ENCODE assay signal across 19 cellular contexts in genomic region chr5:31663519-31663918, GRCh38. TPM values are rescaled to one million over a fixed set of nuclear protein-coding genes. Genes with fewer than 3 reads are reported as not detected.
DNase-seq lines count a peak whose midpoint lies in the region; ATAC-seq, FAIRE-seq and TF ChIP-seq lines count a peak whose summit lies in the region.
"Had no signal": no experiment of that assay in that cellular context is flagged by ENCODE, and none has a peak within 500 bp of the region (broad histone marks: within the 10 kb centered on the region; RNA-seq: fewer than 3 reads in every experiment).

No MANE protein-coding gene starts in this region.

- no peaks in the 10 kb centered on the region for H4K20me1 ChIP-seq in astrocyte (ENCODE audit: insufficient read depth, low read length)

- TF ChIP-seq CTCF in MCF 10A (IDR thresholded peaks at IDR 0.05; ENCODE audit: unreplicated experiment) (no peak), breast epithelium (IDR thresholded peaks at IDR 0.05) (no peak), astrocyte (IDR thresholded peaks at IDR 0.05; ENCODE audit: insufficient read depth, low read depth, low read length) (no peak), left ventricle myocardium inferior (IDR thresholded peaks at IDR 0.05; ENCODE audit: borderline replicate concordance) (no peak), tibial artery (IDR thresholded peaks at IDR 0.05) (no peak)

- no peaks in the 10 kb centered on the region for H3K79me2 ChIP-seq in astrocyte (ENCODE audit: insufficient read depth, low read length)
- H3K79me2 ChIP-seq: parathyroid adenoma had no signal

- CTCF ChIA-PET in MCF 10A (lab: Yijun Ruan, JAX): no interaction called here

- H3K4me3 ChIP-seq in breast epithelium (no peak overlapping the region), astrocyte (ENCODE audit: insufficient read depth, low read depth, low read length) (no peak overlapping the region), left ventricle myocardium inferior (no peak overlapping the region), tibial artery (no peak overlapping the region)
- H3K4me3 ChIP-seq: upper lobe of right lung had no signal

- peak overlapping the region; percentile 25 for H3K4me2 ChIP-seq in astrocyte (ENCODE audit: low read length)

- H3K36me3 ChIP-seq in breast epithelium (no peaks in the 10 kb centered on the region), astrocyte (ENCODE audit: insufficient read depth, low read length) (no peaks in the 10 kb centered on the region), left ventricle myocardium inferior (no peaks in the 10 kb centered on the region), tibial artery (no peaks in the 10 kb centered on the region)
- H3K36me3 ChIP-seq: upper lobe of right lung had no signal

- no peak for ATAC-seq in HG02763 (IDR thresholded peaks at IDR 0.05; ENCODE audit: unreplicated experiment)
- ATAC-seq: upper lobe of right lung had no signal

- H3K4me3 Mint-ChIP-seq in MCF 10A (ENCODE audit: unreplicated experiment) (no peak overlapping the region), astrocyte (ENCODE audit: unreplicated experiment) (no peak overlapping the region)
- H3K4me3 Mint-ChIP-seq: CD4-positive, CD25-positive, alpha-beta regulatory T cell; dendritic cell treated with granulocyte-macrophage colony-stimulating factor and Interleukin-4, amounts not matched to agents 40 ng/mL and 50 ng/mL, for 4 days had no signal

- H2AFZ ChIP-seq in astrocyte (ENCODE audit: low read depth, low read length): no peak overlapping the region
- H2AFZ ChIP-seq: parathyroid adenoma had no signal

- H3K27ac ChIP-seq in breast epithelium: no peak overlapping the region
- H3K27ac ChIP-seq in astrocyte (ENCODE audit: low read depth, low read length): peak overlapping the region; percentile 69
- H3K27ac ChIP-seq in left ventricle myocardium inferior (replicated peaks): peak overlapping the region; percentile 47
- peak overlapping the region; percentile 71 to 85 for H3K27ac ChIP-seq in tibial artery
- H3K27ac ChIP-seq: 22Rv1, parathyroid adenoma, upper lobe of right lung had no signal

- FAIRE-seq in astrocyte (lab: Jason Lieb, UNC): no peak

- peak; percentile 13 for DNase-seq in MCF 10A (ENCODE audit: unreplicated experiment)
- no peak for DNase-seq in breast epithelium (ENCODE audit: low spot score in 2 of 2)
- peak; percentile 93 for DNase-seq in astrocyte (ENCODE audit: low read depth)
- DNase-seq in left ventricle myocardium inferior: peak; percentile 23
- peak; percentile 73 to 88 for DNase-seq in tibial artery
- no peak for DNase-seq in DMS53 treated with DMSO at 0.1 percent for 48 hours (lab: John Stamatoyannopoulos, UW; ENCODE audit: unreplicated experiment)
- no peak for DNase-seq in activated CD8-positive, alpha-beta memory T cell treated with anti-CD3 and anti-CD28 coated beads, Interleukin-2, amount 50 U/mL, for 4 hours
- DNase-seq: activated CD4-positive, alpha-beta T cell treated with anti-CD3 and anti-CD28 coated beads, Interleukin-2, amount 50 U/mL, for 48 hours; activated T-cell treated with anti-CD3 and anti-CD28 coated beads, Interleukin-2, amount 50 U/mL, for 48 hours; CD4-positive, CD25-positive, alpha-beta regulatory T cell; DMS53; hippocampal formation; NCI-H1048; NCI-H2107; upper lobe of right lung had no signal

- POLR2A ChIA-PET in MCF 10A (lab: Yijun Ruan, JAX): no interaction called here

- intact Hi-C loops in MCF 10A (cut with micrococcal nuclease) (loop anchor here (10.0 kb wide), 1 partner anchor 141 kb away; no protein-coding TSS in a partner anchor), breast epithelium (cut with DNase I; ENCODE audit: low total_unique reads) (no loop called here), left ventricle myocardium inferior (cut with micrococcal nuclease) (no loop called here), tibial artery (cut with DNase I; ENCODE audit: low total_unique reads) (no loop called here)

- peaks cover 36% of the 10 kb centered on the region for H3K27me3 Mint-ChIP-seq in MCF 10A (ENCODE audit: insufficient read depth, unreplicated experiment)
- H3K27me3 Mint-ChIP-seq in astrocyte (ENCODE audit: low read depth, unreplicated experiment): peaks cover 11% of the 10 kb centered on the region
- H3K27me3 Mint-ChIP-seq: dendritic cell treated with granulocyte-macrophage colony-stimulating factor and Interleukin-4, amounts not matched to agents 40 ng/mL and 50 ng/mL, for 4 days had no signal

- H3K27me3 ChIP-seq in breast epithelium (no peaks in the 10 kb centered on the region), astrocyte (ENCODE audit: insufficient read depth, low read length) (no peaks in the 10 kb centered on the region), left ventricle myocardium inferior (ENCODE audit: low read depth) (no peaks in the 10 kb centered on the region), tibial artery (no peaks in the 10 kb centered on the region)
- H3K27me3 ChIP-seq: upper lobe of right lung had no signal

- no peaks in the 10 kb centered on the region for H3K9me3 ChIP-seq in breast epithelium
- H3K9me3 ChIP-seq in astrocyte (ENCODE audit: insufficient read depth, low read depth, low read length): no peaks in the 10 kb centered on the region
- H3K9me3 ChIP-seq in left ventricle myocardium inferior (replicated peaks): no peaks in the 10 kb centered on the region
- no peaks in the 10 kb centered on the region for H3K9me3 ChIP-seq in tibial artery
- H3K9me3 ChIP-seq: upper lobe of right lung had no signal

- H3K9me3 Mint-ChIP-seq in MCF 10A (ENCODE audit: unreplicated experiment) (no peaks in the 10 kb centered on the region), astrocyte (ENCODE audit: unreplicated experiment) (peaks cover 2% of the 10 kb centered on the region)
- H3K9me3 Mint-ChIP-seq: dendritic cell treated with granulocyte-macrophage colony-stimulating factor and Interleukin-4, amounts not matched to agents 40 ng/mL and 50 ng/mL, for 4 days had no signal

- TF ChIP-seq POLR2A in breast epithelium (IDR thresholded peaks at IDR 0.05): no peak

- no peaks in the 10 kb centered on the region for H3K4me1 ChIP-seq in breast epithelium
- peaks cover 9% of the 10 kb centered on the region for H3K4me1 ChIP-seq in astrocyte (ENCODE audit: insufficient read depth, low read length)
- peaks cover 60% of the 10 kb centered on the region for H3K4me1 ChIP-seq in left ventricle myocardium inferior
- H3K4me1 ChIP-seq in tibial artery: peaks cover 0 to 21% (median 8%) of the 10 kb centered on the region in 4 donors
- H3K4me1 ChIP-seq: parathyroid adenoma, upper lobe of right lung had no signal

- H3K9ac ChIP-seq in astrocyte (ENCODE audit: low read length): peak overlapping the region; percentile 39
- H3K9ac ChIP-seq: parathyroid adenoma had no signal

- H3K36me3 Mint-ChIP-seq in MCF 10A (ENCODE audit: insufficient read depth, unreplicated experiment) (no peaks in the 10 kb centered on the region), astrocyte (ENCODE audit: low read depth, unreplicated experiment) (peaks cover 2% of the 10 kb centered on the region)
- H3K36me3 Mint-ChIP-seq: CD4-positive, CD25-positive, alpha-beta regulatory T cell had no signal

- no peak overlapping the region for H3K27ac Mint-ChIP-seq in MCF 10A (ENCODE audit: low read depth, unreplicated experiment)
- H3K27ac Mint-ChIP-seq in astrocyte (ENCODE audit: unreplicated experiment): no peak overlapping the region
- H3K27ac Mint-ChIP-seq: CD4-positive, CD25-positive, alpha-beta regulatory T cell; dendritic cell treated with granulocyte-macrophage colony-stimulating factor and Interleukin-4, amounts not matched to agents 40 ng/mL and 50 ng/mL, for 4 days had no signal

- no peaks in the 10 kb centered on the region for H3K4me1 Mint-ChIP-seq in MCF 10A (ENCODE audit: insufficient read depth, unreplicated experiment)
- H3K4me1 Mint-ChIP-seq in astrocyte (ENCODE audit: low read depth, unreplicated experiment): no peaks in the 10 kb centered on the region
- H3K4me1 Mint-ChIP-seq: CD4-positive, CD25-positive, alpha-beta regulatory T cell had no signal

- BruUV-seq in MCF 10A (replicated peaks; lab: Mats Ljungman, UMichigan): no TSS peak

RNA-seq across cellular contexts. Expression of gene PDZD2, which starts 24.6 kb away (rescaled TPM):
- total RNA-seq in MCF 10A (2022) (22.6 and 23.0 TPM in 2 replicates), breast epithelium (10 to 100 TPM; 16.8 to 23.3 (median 17.7) TPM), astrocyte (6.5 and 10.3 TPM in 2 replicates), left ventricle myocardium inferior (120 TPM)

Comparison
In these comparisons a context has a peak if more than half of its experiments do, and no peak if none do; other contexts are left out.
1. DNase-seq: peak in MCF 10A (single experiment), astrocyte (single experiment), left ventricle myocardium inferior (single experiment) and tibial artery (2 of 2); none in breast epithelium (0 of 2), DMS53 treated with DMSO at 0.1 percent for 48 hours (single experiment) and activated CD8-positive, alpha-beta memory T cell treated with anti-CD3 and anti-CD28 coated beads, Interleukin-2, amount 50 U/mL, for 4 hours (single experiment).
2. H3K27ac ChIP-seq: peak in astrocyte (single experiment), left ventricle myocardium inferior (single experiment) and tibial artery (2 of 2); none in breast epithelium (0 of 2).